Comparison of ENCODE assay signal across 8 cellular contexts in genomic region chr2:98412751-98413445, GRCh38. TPM values are rescaled to one million over a fixed set of nuclear protein-coding genes. Genes with fewer than 3 reads are reported as not detected.
DNase-seq lines count a peak whose midpoint lies in the region; ATAC-seq and TF ChIP-seq lines count a peak whose summit lies in the region.

No MANE protein-coding gene starts in this region.

- no peaks in the 10 kb centered on the region for H3K36me3 Mint-ChIP-seq in activated CD4-positive, alpha-beta T cell treated with anti-CD3 and anti-CD28 coated beads, Interleukin-2, amount 10 ng/mL, durations not matched to agents 24 days and 14 days (ENCODE audit: low read depth)

- peaks cover 10% of the 10 kb centered on the region for H3K27me3 Mint-ChIP-seq in activated CD4-positive, alpha-beta T cell treated with anti-CD3 and anti-CD28 coated beads, Interleukin-2, amount 10 ng/mL, durations not matched to agents 24 days and 14 days

- H3K4me1 Mint-ChIP-seq in activated CD4-positive, alpha-beta T cell treated with anti-CD3 and anti-CD28 coated beads, Interleukin-2, amount 10 ng/mL, durations not matched to agents 24 days and 14 days, result peaks cover 10% of the 10 kb centered on the region

- intact Hi-C loops in activated CD4-positive, alpha-beta T cell treated with anti-CD3 and anti-CD28 coated beads, Interleukin-2, amount 10 ng/mL, durations not matched to agents 24 days and 14 days (cut with micrococcal nuclease), result loop anchor here (1.0 to 2.0 kb wide), 6 partner anchors 96 to 422 kb away; no protein-coding TSS in a partner anchor
- intact Hi-C loops in mucosa of descending colon (cut with DNase I, micrococcal nuclease), result no loop called here

- H3K4me3 ChIP-seq in mucosa of descending colon, result no peak overlapping the region

- no peak overlapping the region for H3K4me3 Mint-ChIP-seq in activated CD4-positive, alpha-beta T cell treated with anti-CD3 and anti-CD28 coated beads, Interleukin-2, amount 10 ng/mL, durations not matched to agents 24 days and 14 days

- no peak overlapping the region for H3K27ac Mint-ChIP-seq in activated CD4-positive, alpha-beta T cell treated with anti-CD3 and anti-CD28 coated beads, Interleukin-2, amount 10 ng/mL, durations not matched to agents 24 days and 14 days

- TF ChIP-seq CTCF in mucosa of descending colon (IDR thresholded peaks at IDR 0.05), result peak; percentile 37

- H3K4me1 ChIP-seq in mucosa of descending colon (ENCODE audit: low read depth), result no peaks in the 10 kb centered on the region

- ATAC-seq in HG03175 (IDR thresholded peaks at IDR 0.05; ENCODE audit: unreplicated experiment) (peak; percentile 78), mucosa of descending colon (peak; percentile 97)

- peaks cover 8% of the 10 kb centered on the region for H3K9me3 ChIP-seq in mucosa of descending colon

- peak; percentile 49 for DNase-seq in DMS79 treated with DMSO at 0.1 percent for 48 hours (lab: John Stamatoyannopoulos, UW)
- no peak for DNase-seq in DMS79 (lab: John Stamatoyannopoulos, UW)
- DNase-seq in NCI-H526 treated with DMSO at 0.1 percent for 48 hours (lab: John Stamatoyannopoulos, UW), result peak; percentile 17
- DNase-seq in activated CD4-positive, alpha-beta T cell treated with anti-CD3 and anti-CD28 coated beads, Interleukin-2, amount 10 ng/mL, durations not matched to agents 24 days and 14 days, result peak; percentile 92
- DNase-seq in effector CD4-positive, alpha-beta T cell, result peak; percentile 61
- peak in 1 of 3 donors; percentile 87 for DNase-seq in mucosa of descending colon
- DNase-seq in stimulated activated naive CD4-positive, alpha-beta T cell (lab: John Stamatoyannopoulos, UW), result peak; percentile 20 to 84 (median 32)

- H3K36me3 ChIP-seq in mucosa of descending colon (ENCODE audit: low read depth), result no peaks in the 10 kb centered on the region

- H3K9me3 Mint-ChIP-seq in activated CD4-positive, alpha-beta T cell treated with anti-CD3 and anti-CD28 coated beads, Interleukin-2, amount 10 ng/mL, durations not matched to agents 24 days and 14 days, result peaks cover 3% of the 10 kb centered on the region

RNA-seq across cellular contexts. Expression of gene INPP4A, which starts 31.8 kb away (rescaled TPM):
- total RNA-seq in activated CD4-positive, alpha-beta T cell treated with anti-CD3 and anti-CD28 coated beads, Interleukin-2, amount 10 ng/mL, durations not matched to agents 24 days and 14 days, result 40.2 and 45.0 TPM in 2 replicates
- total RNA-seq in mucosa of descending colon, result 10 to 100 TPM; 18.2 to 39.8 (median 19.1) TPM
